Comparison of ENCODE assay signal across 24 cellular contexts in genomic region chr7:127448566-127448965, GRCh38. TPM values are rescaled to one million over a fixed set of nuclear protein-coding genes. Genes with fewer than 3 reads are reported as not detected.
A peak's percentile ranks its signal among the peaks of the same experiment; 100 is the strongest.
DNase-seq lines count a peak whose midpoint lies in the region; ATAC-seq, FAIRE-seq and TF ChIP-seq lines count a peak whose summit lies in the region.
"Had no signal": no experiment of that assay in that cellular context is flagged by ENCODE, and none has a peak within 500 bp of the region (broad histone marks: within the 10 kb centered on the region; RNA-seq: fewer than 3 reads in every experiment).

No MANE protein-coding gene starts in this region.

- H3K9me3 ChIP-seq in A549 (peaks cover 15% of the 10 kb centered on the region), K562 (replicated peaks; ENCODE audit: control insufficient read depth, insufficient read depth, low read depth, low read length) (no peaks in the 10 kb centered on the region)
- H3K9me3 ChIP-seq: BE2C had no signal

- WGBS in A549 (ENCODE audit: missing lambda C conversion rate), result 0% methylated on average over 3 of the region's 3 CpGs
- 0% methylated on average over 3 of the region's 3 CpGs for WGBS in K562 (ENCODE audit: insufficient coverage, low coverage, missing lambda C conversion rate)

- TF ChIP-seq CTCF in A549 (IDR thresholded peaks at IDR 0.05) (no peak), K562 (IDR thresholded peaks at IDR 0.05 in 2 of 3, conservative IDR thresholded peaks at IDR 0.05 in 1 of 3; ENCODE audit: insufficient read depth in 2 of 3, low read depth in 1 of 3, low read length in 3 of 3) (no peak)

- no peak for TF ChIP-seq POLR2A in A549 (IDR thresholded peaks at IDR 0.05; ENCODE audit: low read length)
- no peak for TF ChIP-seq POLR2A in K562 (conservative IDR thresholded peaks at IDR 0.05)

- H3K36me3 ChIP-seq in K562 (ENCODE audit: control insufficient read depth, insufficient read depth, low read length), result no peaks in the 10 kb centered on the region
- H3K36me3 ChIP-seq: BE2C, BLaER1 had no signal

- DNase-seq in activated naive CD4-positive, alpha-beta T cell treated with anti-CD3 and anti-CD28 coated beads, Interleukin-2, amount 50 U/mL, for 16 hours, result no peak
- no peak for DNase-seq in A549 (ENCODE audit: low read depth in 1 of 2, low spot score in 1 of 2)
- no peak for DNase-seq in K562 (ENCODE audit: extremely low read depth in 1 of 4, low spot score in 3 of 4)
- DNase-seq in stimulated activated naive CD4-positive, alpha-beta T cell (lab: John Stamatoyannopoulos, UW), result no peak
- no peak for DNase-seq in DMS79 (lab: John Stamatoyannopoulos, UW)
- DNase-seq: ACHN; BE2C; C1 segment of cervical spinal cord; CD4-positive, alpha-beta memory T cell; CD4-positive, CD25-positive, alpha-beta regulatory T cell; CD8-positive, alpha-beta memory T cell; COR-L47; DMS 273 treated with DMSO at 0.1 percent for 48 hours; DMS153; DMS53; DMS79 treated with DMSO at 0.1 percent for 48 hours; GF-D8 had no signal

- TF ChIP-seq RAD21 in A549 (conservative IDR thresholded peaks at IDR 0.05 in 1 of 2, IDR thresholded peaks at IDR 0.05 in 1 of 2), result no peak
- no peak for TF ChIP-seq RAD21 in K562 (CRISPR knock-in tag; conservative IDR thresholded peaks at IDR 0.05 in 1 of 2, IDR thresholded peaks at IDR 0.05 in 1 of 2)

- no peak overlapping the region for H3K4me3 Mint-ChIP-seq in activated naive CD4-positive, alpha-beta T cell treated with anti-CD3 and anti-CD28 coated beads, Interleukin-2, amount 50 U/mL, for 24 hours
- H3K4me3 Mint-ChIP-seq: CD14-positive monocyte; CD4-positive, alpha-beta memory T cell; CD8-positive, alpha-beta memory T cell had no signal

- CTCF ChIA-PET in A549 (lab: Yijun Ruan, JAX) (no interaction called here), K562 (lab: Yijun Ruan, JAX; ENCODE audit: low intra/inter-chr PET ratio) (interaction anchor here (0.6 to 2.5 kb wide), 3 partner anchors 101 to 196 kb away, joined by 3 to 17 read pairs (median 3); partner anchors contain the start of gene GRM8)

- no peak overlapping the region for H2AFZ ChIP-seq in K562 (ENCODE audit: low read depth, low read length)

- in situ Hi-C loops in K562 (cut with MboI), result no loop called here

- H3K4me2 ChIP-seq in A549 (no peak overlapping the region), K562 (ENCODE audit: insufficient read depth, low read length) (no peak overlapping the region)
- H3K4me2 ChIP-seq: BLaER1 had no signal

- no TSS peak for BruUV-seq in K562 (replicated peaks; lab: Mats Ljungman, UMichigan)

- H3K4me1 Mint-ChIP-seq in activated naive CD4-positive, alpha-beta T cell treated with anti-CD3 and anti-CD28 coated beads, Interleukin-2, amount 50 U/mL, for 24 hours, result peaks cover 19% of the 10 kb centered on the region
- H3K4me1 Mint-ChIP-seq: CD14-positive monocyte had no signal

- H3K27me3 ChIP-seq in K562 (ENCODE audit: control insufficient read depth in 2 of 2, insufficient read depth in 2 of 2, low read length in 2 of 2), result peaks cover 4 to 9% of the 10 kb centered on the region in 2 experiments; a peak in 3 of 5 replicates
- H3K27me3 ChIP-seq: BLaER1 had no signal

- H3K4me3 ChIP-seq in A549, result no peak overlapping the region
- H3K4me3 ChIP-seq in K562, result no peak overlapping the region
- H3K4me3 ChIP-seq: BLaER1 had no signal

- intact Hi-C loops in K562 (cut with micrococcal nuclease), result loop anchor here (10.0 kb wide), 1 partner anchor 644 kb away; no protein-coding TSS in a partner anchor

- H3K79me2 ChIP-seq in K562 (ENCODE audit: control insufficient read depth, insufficient read depth, low read length), result no peaks in the 10 kb centered on the region

- POLR2A ChIA-PET in A549 (lab: Yijun Ruan, JAX), result no interaction called here
- POLR2A ChIA-PET in K562 (lab: Yijun Ruan, JAX), result no interaction called here

- no peaks in the 10 kb centered on the region for H3K4me1 ChIP-seq in A549
- no peaks in the 10 kb centered on the region for H3K4me1 ChIP-seq in K562 (replicated peaks in 1 of 2; ENCODE audit: control insufficient read depth in 2 of 2, insufficient read depth in 2 of 2, low read length in 2 of 2)
- H3K4me1 ChIP-seq: BE2C, BLaER1 had no signal

- no peak overlapping the region for H3K27ac ChIP-seq in A549
- H3K27ac ChIP-seq in K562 (ENCODE audit: extremely low read depth, low read depth, low read length), result no peak overlapping the region
- H3K27ac ChIP-seq: 22Rv1, BLaER1 had no signal

- H3K36me3 Mint-ChIP-seq in activated naive CD4-positive, alpha-beta T cell treated with anti-CD3 and anti-CD28 coated beads, Interleukin-2, amount 50 U/mL, for 24 hours, result peaks cover 7% of the 10 kb centered on the region
- H3K36me3 Mint-ChIP-seq: CD14-positive monocyte had no signal

- H3K9me3 Mint-ChIP-seq in activated naive CD4-positive, alpha-beta T cell treated with anti-CD3 and anti-CD28 coated beads, Interleukin-2, amount 50 U/mL, for 24 hours, result peaks cover 7% of the 10 kb centered on the region

- no peak for ATAC-seq in A549
- ATAC-seq in K562, result no peak

- no peak overlapping the region for H3K9ac ChIP-seq in K562 (ENCODE audit: insufficient read depth in 1 of 2, low read depth in 2 of 2, low read length in 2 of 2)
- H3K9ac ChIP-seq: BLaER1 had no signal

- FAIRE-seq in A549 (lab: Jason Lieb, UNC) (no peak), K562 (lab: Jason Lieb, UNC) (no peak)
- FAIRE-seq: G401.6, GM12891, GM19239 had no signal

- H4K20me1 ChIP-seq in K562 (replicated peaks; ENCODE audit: control insufficient read depth, insufficient read depth, low read length), result no peaks in the 10 kb centered on the region
- H4K20me1 ChIP-seq: BLaER1 had no signal

- H3K9me1 ChIP-seq in K562 (ENCODE audit: control insufficient read depth, insufficient read depth, low read length), result no peaks in the 10 kb centered on the region

- peak overlapping the region; percentile 5 for H3K27ac Mint-ChIP-seq in activated naive CD4-positive, alpha-beta T cell treated with anti-CD3 and anti-CD28 coated beads, Interleukin-2, amount 50 U/mL, for 24 hours
- H3K27ac Mint-ChIP-seq: CD14-positive monocyte; CD4-positive, alpha-beta memory T cell; CD4-positive, CD25-positive, alpha-beta regulatory T cell; CD8-positive, alpha-beta memory T cell had no signal

- peaks cover 1% of the 10 kb centered on the region for H3K27me3 Mint-ChIP-seq in activated naive CD4-positive, alpha-beta T cell treated with anti-CD3 and anti-CD28 coated beads, Interleukin-2, amount 50 U/mL, for 24 hours

- no peak for TF ChIP-seq EP300 in A549 (IDR thresholded peaks at IDR 0.05)
- no peak for TF ChIP-seq EP300 in K562 (IDR thresholded peaks at IDR 0.05; ENCODE audit: low read length)

TF ChIP-seq in A549, 52 proteins besides CTCF, POLR2A, EP300 and RAD21:
- peak; percentile 76 for TF ChIP-seq MAFK (IDR thresholded peaks at IDR 0.05; ENCODE audit: partially characterized antibody)
- no peak for TF ChIP-seq EHMT2 (IDR thresholded peaks at IDR 0.05; ENCODE audit: low read depth)
TF ChIP-seq in A549: peak in this region for 1.

TF ChIP-seq in K562, 482 proteins besides CTCF, POLR2A, EP300 and RAD21 (continues in another document):
- TF ChIP-seq LCOR (CRISPR knock-in tag; IDR thresholded peaks at IDR 0.05) (no peak), NR2F6 (CRISPR knock-in tag; IDR thresholded peaks at IDR 0.05) (no peak), SREBF1 (IDR thresholded peaks at IDR 0.05; ENCODE audit: borderline replicate concordance, low read depth, low read length) (no peak), NCOA1 (IDR thresholded peaks at IDR 0.05; ENCODE audit: low read depth) (no peak), MAFG (tag; conservative IDR thresholded peaks at IDR 0.05) (peak; percentile 84), TFAP4 (CRISPR knock-in tag; IDR thresholded peaks at IDR 0.05; ENCODE audit: borderline replicate concordance) (no peak)

RNA-seq across cellular contexts. Expression of gene ZNF800, which starts 56.1 kb away (rescaled TPM):
- polyA plus RNA-seq in A549 (2011; rRNA removed) (17.2 and 17.8 TPM in 2 replicates), A549 (2017; fragmentation: RNase III; extraction: RNeasy Plus Mini Kit Qiagen cat#74134 plus additional on column Dnase treatment) (8.7 to 10.2 TPM (median 9.0 TPM) in 3 replicates), K562 (2011; rRNA removed) (23.8 and 33.4 TPM in 2 replicates), K562 (2014; fragmentation: Illumina TruSeq; extraction: Trizol) (29.0 and 46.7 TPM in 2 replicates), K562 (2014; fragmentation: Nextera tagmentation; extraction: Ambion mirVana) (1 to 10 TPM; 7.5 to 9.3 TPM), K562 (2014; rRNA removed) (18.9 and 19.3 TPM in 2 replicates)
- polyA plus RNA-seq in A549 (2012; cell fraction: cytosol; rRNA removed), result 2.9 and 3.6 TPM in 2 replicates
- 5.1 and 7.0 TPM in 2 replicates for polyA plus RNA-seq in A549 (2012; cell fraction: nucleus; rRNA removed)
- 13.6 and 15.3 TPM in 2 replicates for polyA minus RNA-seq in A549 (2011; rRNA and poly(A)+ RNA removed)
- 28.7 and 131 TPM in 2 replicates for total RNA-seq in K562 (2011; cell fraction: chromatin; rRNA removed; ENCODE audit: low replicate concordance)
- total RNA-seq in K562 (2011; cell fraction: nucleolus; rRNA removed), result 19.2 and 29.9 TPM in 2 replicates
- 38.3 and 60.6 TPM in 2 replicates for total RNA-seq in K562 (2011; cell fraction: nucleoplasm; rRNA removed)
- total RNA-seq in K562 (2014; rRNA removed) (21.0 and 25.2 TPM in 2 replicates), K562 (2014; rRNA removed; fragmentation: Illumina TruSeq; extraction: Trizol) (46.1 and 51.1 TPM in 2 replicates), K562 (2015; rRNA removed; fragmentation: Illumina TruSeq; extraction: Trizol) (54.0 and 58.3 TPM in 2 replicates), K562 (2021) (48.5 and 50.2 TPM in 2 replicates)
- polyA plus RNA-seq in K562 (2011; cell fraction: cytosol; rRNA removed), result 12.3 and 14.2 TPM in 2 replicates
- polyA plus RNA-seq in K562 (2011; cell fraction: nucleus; rRNA removed), result 53.9 and 61.4 TPM in 2 replicates
- 19.6 and 27.8 TPM in 2 replicates for polyA plus RNA-seq in K562 (2012)
- 61.9 and 63.0 TPM in 2 replicates for polyA minus RNA-seq in K562 (2011; rRNA and poly(A)+ RNA removed)
- 22.8 and 31.1 TPM in 2 replicates for polyA minus RNA-seq in K562 (2011; cell fraction: cytosol; rRNA and poly(A)+ RNA removed)
- 83.5 and 119 TPM in 2 replicates for polyA minus RNA-seq in K562 (2011; cell fraction: nucleus; rRNA and poly(A)+ RNA removed)
